Comparison of ENCODE assay signal across 16 cellular contexts in genomic region chr19:10499550-10500246, GRCh38. TPM values are rescaled to one million over a fixed set of nuclear protein-coding genes. Genes with fewer than 3 reads are reported as not detected.
DNase-seq lines count a peak whose midpoint lies in the region; ATAC-seq and TF ChIP-seq lines count a peak whose summit lies in the region.
"Had no signal": no experiment of that assay in that cellular context is flagged by ENCODE, and none has a peak within 500 bp of the region (broad histone marks: within the 10 kb centered on the region; RNA-seq: fewer than 3 reads in every experiment).

No MANE protein-coding gene starts in this region.

- no peaks in the 10 kb centered on the region for H3K27me3 ChIP-seq in MG63
- no peaks in the 10 kb centered on the region for H3K27me3 ChIP-seq in Karpas-422 (ENCODE audit: low read length)
- H3K27me3 ChIP-seq: SJSA1 had no signal

- peaks cover 62% of the 10 kb centered on the region for H3K79me2 ChIP-seq in Karpas-422 (ENCODE audit: low read length)

- H4K20me1 ChIP-seq in Karpas-422 (ENCODE audit: insufficient read depth, low read depth, low read length) = peaks cover 13% of the 10 kb centered on the region; the same call in 1 of the 2 replicates

- ATAC-seq in activated naive CD8-positive, alpha-beta T cell treated with anti-CD3 and anti-CD28 coated beads, Interleukin-2, amount 50 U/mL, for 24 hours = no peak
- no peak for ATAC-seq in activated CD4-positive, CD25-positive, alpha-beta regulatory T cell treated with anti-CD3 and anti-CD28 coated beads, Interleukin-2, amount 50 U/mL, for 24 hours
- ATAC-seq: stimulated activated naive CD8-positive, alpha-beta T cell treated with anti-CD3 and anti-CD28 coated beads, Interleukin-15, Interleukin-2, amounts not matched to agents 100 U/mL and 50 U/mL, for 24 hours had no signal

- H3K9me3 Mint-ChIP-seq in activated naive CD8-positive, alpha-beta T cell treated with anti-CD3 and anti-CD28 coated beads, Interleukin-2, amount 50 U/mL, for 24 hours = no peaks in the 10 kb centered on the region
- no peaks in the 10 kb centered on the region for H3K9me3 Mint-ChIP-seq in mesothelial cell of epicardium

- no peak overlapping the region for H3K27ac ChIP-seq in Karpas-422 (ENCODE audit: low read length)
- H3K27ac ChIP-seq: SJSA1 had no signal

- no peaks in the 10 kb centered on the region for H3K27me3 Mint-ChIP-seq in activated naive CD8-positive, alpha-beta T cell treated with anti-CD3 and anti-CD28 coated beads, Interleukin-2, amount 50 U/mL, for 24 hours
- no peaks in the 10 kb centered on the region for H3K27me3 Mint-ChIP-seq in mesothelial cell of epicardium (ENCODE audit: low read depth)

- H3K36me3 Mint-ChIP-seq in activated naive CD8-positive, alpha-beta T cell treated with anti-CD3 and anti-CD28 coated beads, Interleukin-2, amount 50 U/mL, for 24 hours (ENCODE audit: low read depth) = peaks cover 23% of the 10 kb centered on the region
- H3K36me3 Mint-ChIP-seq in mesothelial cell of epicardium = peaks cover 17% of the 10 kb centered on the region

- in situ Hi-C loops in GM13977 (cut with MboI; ENCODE audit: low pct_unique_long_range_greater_than_20kb, low sequenced_read_pairs, unreplicated experiment) = no loop called here

- H2AFZ ChIP-seq in Karpas-422 (ENCODE audit: low read length) = no peak overlapping the region

- peak overlapping the region; percentile 95 for H3K4me3 Mint-ChIP-seq in activated naive CD8-positive, alpha-beta T cell treated with anti-CD3 and anti-CD28 coated beads, Interleukin-2, amount 50 U/mL, for 24 hours
- H3K4me3 Mint-ChIP-seq in mesothelial cell of epicardium = peak overlapping the region; percentile 56

- H3K4me1 Mint-ChIP-seq in activated naive CD8-positive, alpha-beta T cell treated with anti-CD3 and anti-CD28 coated beads, Interleukin-2, amount 50 U/mL, for 24 hours = peaks cover 27% of the 10 kb centered on the region
- peaks cover 11% of the 10 kb centered on the region for H3K4me1 Mint-ChIP-seq in mesothelial cell of epicardium

- H3K4me3 ChIP-seq in MG63 (no peak overlapping the region), Karpas-422 (ENCODE audit: low read length) (no peak overlapping the region)
- H3K4me3 ChIP-seq: SJSA1 had no signal

- no peak overlapping the region for H3K4me2 ChIP-seq in Karpas-422 (ENCODE audit: low read depth, low read length, poor library complexity, severe bottlenecking)

- no peak overlapping the region for H3K27ac Mint-ChIP-seq in activated naive CD8-positive, alpha-beta T cell treated with anti-CD3 and anti-CD28 coated beads, Interleukin-2, amount 50 U/mL, for 24 hours
- no peak overlapping the region for H3K27ac Mint-ChIP-seq in mesothelial cell of epicardium

- H3K9ac ChIP-seq in Karpas-422 (ENCODE audit: low read length) = no peak overlapping the region

- H3K36me3 ChIP-seq in MG63 = peaks cover 76% of the 10 kb centered on the region
- peaks cover 21% of the 10 kb centered on the region for H3K36me3 ChIP-seq in Karpas-422 (ENCODE audit: insufficient read depth, low read length)

- TF ChIP-seq CTCF in GM13977 (IDR thresholded peaks at IDR 0.05; ENCODE audit: extremely low read depth, insufficient read depth, missing control alignments) (no peak), mesothelial cell of epicardium (IDR thresholded peaks at IDR 0.05; ENCODE audit: unreplicated experiment) (no peak)

- H3K9me2 ChIP-seq in Karpas-422 (replicated peaks; ENCODE audit: insufficient read depth, low read length) = no peaks in the 10 kb centered on the region

- H3K4me1 ChIP-seq in Karpas-422 (ENCODE audit: low read length) = peaks cover 11% of the 10 kb centered on the region

- peak; percentile 3 for DNase-seq in AG20443 (ENCODE audit: low spot score)
- DNase-seq in GM13977 (ENCODE audit: low spot score) = peak; percentile 9
- no peak for DNase-seq in activated naive CD8-positive, alpha-beta T cell treated with anti-CD3 and anti-CD28 coated beads, Interleukin-2, amount 50 U/mL, for 24 hours
- DNase-seq in mesothelial cell of epicardium (ENCODE audit: low spot score in 2 of 2, unreplicated experiment in 2 of 2) = no peak
- DNase-seq in MG63 = no peak
- DNase-seq in Karpas-422 = no peak
- DNase-seq in dermis blood vessel endothelial cell = no peak
- DNase-seq: activated CD4-positive, CD25-positive, alpha-beta regulatory T cell; activated naive CD4-positive, alpha-beta T cell treated with anti-CD3 and anti-CD28 coated beads, Interleukin-2, amount 50 U/mL, for 16 hours; NCI-H146; NCI-H82; stimulated activated CD4-positive, alpha-beta T cell treated with anti-CD3 and anti-CD28 coated beads, Interleukin-4, amount 100 ng/mL, for 4 hours; stimulated activated naive CD8-positive, alpha-beta T cell treated with anti-CD3 and anti-CD28 coated beads, Interleukin-15, Interleukin-2, amounts not matched to agents 100 U/mL and 50 U/mL, for 24 hours had no signal

- no peaks in the 10 kb centered on the region for H3K9me3 ChIP-seq in MG63
- no peaks in the 10 kb centered on the region for H3K9me3 ChIP-seq in Karpas-422 (ENCODE audit: low read length)

RNA-seq across cellular contexts. Expression of gene KEAP1, which starts 3.5 kb away (rescaled TPM):
- total RNA-seq in mesothelial cell of epicardium = 61.2 to 71.0 TPM (median 69.5 TPM) in 3 replicates
- total RNA-seq in MG63 (2014; rRNA removed; shearing (Covaris generic); ENCODE audit: low replicate concordance) = 172 and 247 TPM in 2 replicates
- total RNA-seq in Karpas-422 (2014; rRNA removed; shearing (Covaris generic); ENCODE audit: low replicate concordance) = 25.0 and 53.9 TPM in 2 replicates
- 125 and 147 TPM in 2 replicates for total RNA-seq in dermis blood vessel endothelial cell

RNA-seq across cellular contexts. Expression of gene S1PR5, which starts 17.5 kb away (rescaled TPM):
- total RNA-seq in mesothelial cell of epicardium (2.2 to 2.4 TPM (median 2.4 TPM) in 3 replicates), dermis blood vessel endothelial cell (under 0.01 TPM in 1 of 2 replicates, not detected in the other)
- total RNA-seq in MG63 (2014; rRNA removed; shearing (Covaris generic); ENCODE audit: low replicate concordance) = not detected in 2 replicates
- total RNA-seq in Karpas-422 (2014; rRNA removed; shearing (Covaris generic); ENCODE audit: low replicate concordance) = not detected in 2 replicates
- total RNA-seq: fibroblast of lung had no signal

RNA-seq across cellular contexts. Expression of gene ATG4D, which starts 44.0 kb away (rescaled TPM):
- total RNA-seq in mesothelial cell of epicardium (31.9 to 37.3 TPM (median 33.1 TPM) in 3 replicates), dermis blood vessel endothelial cell (9.5 and 12.6 TPM in 2 replicates)
- total RNA-seq in MG63 (2014; rRNA removed; shearing (Covaris generic); ENCODE audit: low replicate concordance) = 16.6 and 27.0 TPM in 2 replicates
- 7.0 and 15.2 TPM in 2 replicates for total RNA-seq in Karpas-422 (2014; rRNA removed; shearing (Covaris generic); ENCODE audit: low replicate concordance)

Comparison
In these comparisons a context has a peak if more than half of its experiments do, and no peak if none do; other contexts are left out.
1. DNase-seq: peak in AG20443 (single experiment) and GM13977 (single experiment); none in activated naive CD8-positive, alpha-beta T cell treated with anti-CD3 and anti-CD28 coated beads, Interleukin-2, amount 50 U/mL, for 24 hours (single experiment), mesothelial cell of epicardium (0 of 2), MG63 (single experiment), Karpas-422 (single experiment) and dermis blood vessel endothelial cell (single experiment).